In genomic region chr16:10578474-10579316, GRCh38 we compare ENCODE assay signal across 10 cellular contexts. TPM values are rescaled to one million over a fixed set of nuclear protein-coding genes. Genes with fewer than 3 reads are reported as not detected.
DNase-seq lines count a peak whose midpoint lies in the region; ATAC-seq and TF ChIP-seq lines count a peak whose summit lies in the region.
"Had no signal": no experiment of that assay in that cellular context is flagged by ENCODE, and none has a peak within 500 bp of the region (broad histone marks: within the 10 kb centered on the region; RNA-seq: fewer than 3 reads in every experiment).

No MANE protein-coding gene starts in this region.

- H3K4me3 Mint-ChIP-seq in activated T-helper 2 cell treated with anti-CD3 and anti-CD28 coated beads, Interferon-gamma antibody, Interleukin-2, Interleukin-4, amounts not matched to agents 10 μg/mL and 5 μg/mL and 100 μg/mL, durations not matched to agents 14 hours and 24 hours and 36 hours (ENCODE audit: low read depth): no peak overlapping the region
- H3K4me3 Mint-ChIP-seq: activated naive CD8-positive, alpha-beta T cell treated with anti-CD3 and anti-CD28 coated beads, Interleukin-2, amount 50 U/mL, for 24 hours had no signal

- TF ChIP-seq CTCF in ascending aorta (IDR thresholded peaks at IDR 0.05) (peak in 1 of 3 experiments; percentile 17), right atrium auricular region (IDR thresholded peaks at IDR 0.05) (no peak)

- no peaks in the 10 kb centered on the region for H3K9me3 Mint-ChIP-seq in activated T-helper 2 cell treated with anti-CD3 and anti-CD28 coated beads, Interferon-gamma antibody, Interleukin-2, Interleukin-4, amounts not matched to agents 10 μg/mL and 5 μg/mL and 100 μg/mL, durations not matched to agents 14 hours and 24 hours and 36 hours
- H3K9me3 Mint-ChIP-seq: activated naive CD8-positive, alpha-beta T cell treated with anti-CD3 and anti-CD28 coated beads, Interleukin-2, amount 50 U/mL, for 24 hours had no signal

- no peaks in the 10 kb centered on the region for H3K36me3 ChIP-seq in ascending aorta
- H3K36me3 ChIP-seq in right atrium auricular region: no peaks in the 10 kb centered on the region

- H3K27ac ChIP-seq in ascending aorta (peak overlapping the region; percentile 87 to 97), right atrium auricular region (peak overlapping the region; percentile 98)

- H3K27me3 ChIP-seq in ascending aorta (no peaks in the 10 kb centered on the region), right atrium auricular region (no peaks in the 10 kb centered on the region)

- H3K36me3 Mint-ChIP-seq in activated T-helper 2 cell treated with anti-CD3 and anti-CD28 coated beads, Interferon-gamma antibody, Interleukin-2, Interleukin-4, amounts not matched to agents 10 μg/mL and 5 μg/mL and 100 μg/mL, durations not matched to agents 14 hours and 24 hours and 36 hours (ENCODE audit: low read depth): no peaks in the 10 kb centered on the region

- ATAC-seq in HG03460 (IDR thresholded peaks at IDR 0.05; ENCODE audit: unreplicated experiment): no peak
- no peak for ATAC-seq in GM19395 (IDR thresholded peaks at IDR 0.05; ENCODE audit: unreplicated experiment)
- ATAC-seq: activated naive CD8-positive, alpha-beta T cell treated with anti-CD3 and anti-CD28 coated beads, Interleukin-2, amount 50 U/mL, for 24 hours had no signal

- H3K27ac Mint-ChIP-seq in activated T-helper 2 cell treated with anti-CD3 and anti-CD28 coated beads, Interferon-gamma antibody, Interleukin-2, Interleukin-4, amounts not matched to agents 10 μg/mL and 5 μg/mL and 100 μg/mL, durations not matched to agents 14 hours and 24 hours and 36 hours: no peak overlapping the region
- H3K27ac Mint-ChIP-seq: activated naive CD8-positive, alpha-beta T cell treated with anti-CD3 and anti-CD28 coated beads, Interleukin-2, amount 50 U/mL, for 24 hours had no signal

- H3K27me3 Mint-ChIP-seq in activated T-helper 2 cell treated with anti-CD3 and anti-CD28 coated beads, Interferon-gamma antibody, Interleukin-2, Interleukin-4, amounts not matched to agents 10 μg/mL and 5 μg/mL and 100 μg/mL, durations not matched to agents 14 hours and 24 hours and 36 hours (ENCODE audit: low read depth): peaks cover 39% of the 10 kb centered on the region

- peak overlapping the region; percentile 72 to 90 for H3K4me3 ChIP-seq in ascending aorta
- peak overlapping the region; percentile 82 to 98 for H3K4me3 ChIP-seq in right atrium auricular region
- H3K4me3 ChIP-seq in skeletal muscle cell (ENCODE audit: low read depth, low read length): peak overlapping the region; percentile 90

- DNase-seq in EH (ENCODE audit: low read depth) (peak; percentile 43), ascending aorta (ENCODE audit: low spot score in 2 of 2) (no peak), right atrium auricular region (ENCODE audit: low spot score) (no peak), skeletal muscle cell (ENCODE audit: low read depth) (no peak), putamen (ENCODE audit: low spot score) (no peak)
- no peak for DNase-seq in activated T-helper 2 cell treated with anti-CD3 and anti-CD28 coated beads, Interferon-gamma antibody, Interleukin-2, Interleukin-4, amounts not matched to agents 10 μg/mL and 5 μg/mL and 100 μg/mL, durations not matched to agents 14 hours and 24 hours and 36 hours (ENCODE audit: low spot score)
- DNase-seq: activated naive CD8-positive, alpha-beta T cell treated with anti-CD3 and anti-CD28 coated beads, Interleukin-2, amount 50 U/mL, for 24 hours; NCI-H2171 treated with DMSO at 0.1 percent for 48 hours had no signal

- no peaks in the 10 kb centered on the region for H3K9me3 ChIP-seq in ascending aorta
- H3K9me3 ChIP-seq in right atrium auricular region: no peaks in the 10 kb centered on the region

- H3K4me1 Mint-ChIP-seq in activated T-helper 2 cell treated with anti-CD3 and anti-CD28 coated beads, Interferon-gamma antibody, Interleukin-2, Interleukin-4, amounts not matched to agents 10 μg/mL and 5 μg/mL and 100 μg/mL, durations not matched to agents 14 hours and 24 hours and 36 hours (ENCODE audit: low read depth): no peaks in the 10 kb centered on the region

- peaks cover 6 to 44% of the 10 kb centered on the region in 2 donors for H3K4me1 ChIP-seq in ascending aorta
- H3K4me1 ChIP-seq in right atrium auricular region: peaks cover 0 to 52% of the 10 kb centered on the region in 2 donors

- intact Hi-C loops in ascending aorta (cut with DNase I): loop anchor here (5.0 kb wide), 1 partner anchor 1486 kb away; the partner anchor contains the start of gene HAPSTR1
- intact Hi-C loops in activated T-helper 2 cell treated with anti-CD3 and anti-CD28 coated beads, Interferon-gamma antibody, Interleukin-2, Interleukin-4, amounts not matched to agents 10 μg/mL and 5 μg/mL and 100 μg/mL, durations not matched to agents 14 hours and 24 hours and 36 hours (cut with micrococcal nuclease): no loop called here

RNA-seq across cellular contexts. Expression of gene EMP2, which starts 1.7 kb away (rescaled TPM):
- total RNA-seq in ascending aorta (49.2 TPM), right atrium auricular region (10 to 100 TPM; 40.3 to 66.8 TPM)
- 0.09 TPM in 1 of 2 replicates, not detected in the other for total RNA-seq in activated T-helper 2 cell treated with anti-CD3 and anti-CD28 coated beads, Interferon-gamma antibody, Interleukin-2, Interleukin-4, amounts not matched to agents 10 μg/mL and 5 μg/mL and 100 μg/mL, durations not matched to agents 14 hours and 24 hours and 36 hours

Comparison
In these comparisons a context has a peak if more than half of its experiments do, and no peak if none do; other contexts are left out.
1. RNA of gene EMP2, which starts 1.7 kb away (total RNA-seq): 40.3 to 66.8 TPM in right atrium auricular region and 49.2 TPM in ascending aorta (single experiment); 0.09 TPM in activated T-helper 2 cell treated with anti-CD3 and anti-CD28 coated beads, Interferon-gamma antibody, Interleukin-2, Interleukin-4, amounts not matched to agents 10 μg/mL and 5 μg/mL and 100 μg/mL, durations not matched to agents 14 hours and 24 hours and 36 hours; every median in the first group is over 10 times any median in the second.
2. Peak in every context shown above with its lines, with median percentiles within 50 percentile points of each other: H3K4me3 ChIP-seq.